21 cellular contexts compared by ENCODE assay signal in genomic region chr12:18932715-18933114, GRCh38.
A peak's percentile ranks its signal among the peaks of the same experiment; 100 is the strongest.
DNase-seq lines count a peak whose midpoint lies in the region; ATAC-seq and TF ChIP-seq lines count a peak whose summit lies in the region.
"Had no signal": no experiment of that assay in that cellular context is flagged by ENCODE, and none has a peak within 500 bp of the region (broad histone marks: within the 10 kb centered on the region; RNA-seq: fewer than 3 reads in every experiment).

No MANE protein-coding gene starts in this region.

- ATAC-seq in gastroesophageal sphincter: no peak
- ATAC-seq in GM21528 (IDR thresholded peaks at IDR 0.05; ENCODE audit: low FRiP score, unreplicated experiment): no peak
- ATAC-seq: A549, Right ventricle myocardium inferior, SK-N-SH treated with all-trans-retinoic acid at 6 μM for 48 hours had no signal

- peak overlapping the region; percentile 1 to 63 (median 55) for H3K27ac ChIP-seq in esophagus muscularis mucosa (replicated peaks in 1 of 4)
- H3K27ac ChIP-seq in gastroesophageal sphincter: peak overlapping the region in 3 of 4 donors; percentile 24 to 56 (median 50)
- no peak overlapping the region for H3K27ac ChIP-seq in substantia nigra (ENCODE audit: low read depth, low read length, poor library complexity, severe bottlenecking)
- H3K27ac ChIP-seq: A549, Peyer's patch had no signal

- H3K36me3 ChIP-seq in esophagus muscularis mucosa (no peaks in the 10 kb centered on the region), gastroesophageal sphincter (no peaks in the 10 kb centered on the region)
- H3K36me3 ChIP-seq: BE2C, Peyer's patch had no signal

- WGBS in esophagus muscularis mucosa: 29% methylated on average over 2 of the region's 2 CpGs
- 47 to 54% methylated on average over 2 of the region's 2 CpGs for WGBS in gastroesophageal sphincter (ENCODE audit: low coverage in 1 of 2), 2 donors

- no peaks in the 10 kb centered on the region for H3K27me3 ChIP-seq in esophagus muscularis mucosa
- H3K27me3 ChIP-seq in gastroesophageal sphincter: no peaks in the 10 kb centered on the region
- H3K27me3 ChIP-seq: BE2C, Peyer's patch had no signal

- DNase-seq in AG09319 (ENCODE audit: extremely low read depth, low read depth) (peak; percentile 2), HCEC 1CT (peak; percentile 5), esophagus muscularis mucosa (ENCODE audit: extremely low spot score) (no peak), substantia nigra (lab: John Stamatoyannopoulos, UW) (no peak), midbrain (lab: John Stamatoyannopoulos, UW) (no peak), OCI-M1 (lab: John Stamatoyannopoulos, UW) (no peak)
- DNase-seq: BE2C; Calu3; CD4-positive, alpha-beta memory T cell; Karpas-422; NCI-H1105; NCI-H1694 treated with DMSO at 0.1 percent for 48 hours; NCI-H2107; NCI-H2227 treated with DMSO at 0.1 percent for 48 hours; NCI-H524 treated with DMSO at 0.1 percent for 48 hours; Peyer's patch had no signal

- TF ChIP-seq CTCF in AG09319 (IDR thresholded peaks at IDR 0.05; ENCODE audit: low read depth, low read length) (no peak), esophagus muscularis mucosa (IDR thresholded peaks at IDR 0.05) (no peak), gastroesophageal sphincter (IDR thresholded peaks at IDR 0.05) (no peak)

- H3K9me3 ChIP-seq in esophagus muscularis mucosa: no peaks in the 10 kb centered on the region
- no peaks in the 10 kb centered on the region for H3K9me3 ChIP-seq in gastroesophageal sphincter
- H3K9me3 ChIP-seq: A549, BE2C, Peyer's patch had no signal

- intact Hi-C loops in esophagus muscularis mucosa (cut with DNase I): no loop called here

- H3K4me1 ChIP-seq in esophagus muscularis mucosa: peaks cover 0 to 12% (median 6%) of the 10 kb centered on the region in 4 donors
- H3K4me1 ChIP-seq in gastroesophageal sphincter: peaks cover 0 to 9% (median 0%) of the 10 kb centered on the region in 3 donors
- H3K4me1 ChIP-seq: A549, BE2C, Peyer's patch had no signal

- TF ChIP-seq EP300 in esophagus muscularis mucosa (IDR thresholded peaks at IDR 0.05): no peak
- TF ChIP-seq EP300 in gastroesophageal sphincter (IDR thresholded peaks at IDR 0.05): no peak

- H3K4me3 ChIP-seq in esophagus muscularis mucosa: no peak overlapping the region
- no peak overlapping the region for H3K4me3 ChIP-seq in gastroesophageal sphincter
- H3K4me3 ChIP-seq: A549, Peyer's patch had no signal

- TF ChIP-seq POLR2A in esophagus muscularis mucosa (IDR thresholded peaks at IDR 0.05; ENCODE audit: low read depth) (no peak), gastroesophageal sphincter (IDR thresholded peaks at IDR 0.05) (no peak)

Comparison
In these comparisons a context has a peak if more than half of its experiments do, and no peak if none do; other contexts are left out.
1. DNase-seq: peak in AG09319 (single experiment) and HCEC 1CT (single experiment); none in esophagus muscularis mucosa (single experiment), substantia nigra (0 of 49), midbrain (single experiment) and OCI-M1 (single experiment).